In genomic region chr10:73590881-73591577, GRCh38 we compare ENCODE assay signal across 8 cellular contexts. TPM values are rescaled to one million over a fixed set of nuclear protein-coding genes. Genes with fewer than 3 reads are reported as not detected.
DNase-seq lines count a peak whose midpoint lies in the region; ATAC-seq and TF ChIP-seq lines count a peak whose summit lies in the region.

A gene with protein sequence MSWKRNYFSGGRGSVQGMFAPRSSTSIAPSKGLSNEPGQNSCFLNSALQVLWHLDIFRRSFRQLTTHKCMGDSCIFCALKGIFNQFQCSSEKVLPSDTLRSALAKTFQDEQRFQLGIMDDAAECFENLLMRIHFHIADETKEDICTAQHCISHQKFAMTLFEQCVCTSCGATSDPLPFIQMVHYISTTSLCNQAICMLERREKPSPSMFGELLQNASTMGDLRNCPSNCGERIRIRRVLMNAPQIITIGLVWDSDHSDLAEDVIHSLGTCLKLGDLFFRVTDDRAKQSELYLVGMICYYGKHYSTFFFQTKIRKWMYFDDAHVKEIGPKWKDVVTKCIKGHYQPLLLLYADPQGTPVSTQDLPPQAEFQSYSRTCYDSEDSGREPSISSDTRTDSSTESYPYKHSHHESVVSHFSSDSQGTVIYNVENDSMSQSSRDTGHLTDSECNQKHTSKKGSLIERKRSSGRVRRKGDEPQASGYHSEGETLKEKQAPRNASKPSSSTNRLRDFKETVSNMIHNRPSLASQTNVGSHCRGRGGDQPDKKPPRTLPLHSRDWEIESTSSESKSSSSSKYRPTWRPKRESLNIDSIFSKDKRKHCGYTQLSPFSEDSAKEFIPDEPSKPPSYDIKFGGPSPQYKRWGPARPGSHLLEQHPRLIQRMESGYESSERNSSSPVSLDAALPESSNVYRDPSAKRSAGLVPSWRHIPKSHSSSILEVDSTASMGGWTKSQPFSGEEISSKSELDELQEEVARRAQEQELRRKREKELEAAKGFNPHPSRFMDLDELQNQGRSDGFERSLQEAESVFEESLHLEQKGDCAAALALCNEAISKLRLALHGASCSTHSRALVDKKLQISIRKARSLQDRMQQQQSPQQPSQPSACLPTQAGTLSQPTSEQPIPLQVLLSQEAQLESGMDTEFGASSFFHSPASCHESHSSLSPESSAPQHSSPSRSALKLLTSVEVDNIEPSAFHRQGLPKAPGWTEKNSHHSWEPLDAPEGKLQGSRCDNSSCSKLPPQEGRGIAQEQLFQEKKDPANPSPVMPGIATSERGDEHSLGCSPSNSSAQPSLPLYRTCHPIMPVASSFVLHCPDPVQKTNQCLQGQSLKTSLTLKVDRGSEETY (N-terminal part only) (minus strand): TSS chr10:73591342. CDS start chr10:73575658, 15,684 bp downstream.

- H3K27ac Mint-ChIP-seq in CD4-positive, alpha-beta T cell: peak within 1 kb of the TSS; percentile 55

- peak within 1 kb of the TSS; percentile 43; the same call in 1 of the 2 replicates for H4K91ac ChIP-seq in IMR-90 (ENCODE audit: insufficient read depth, low read depth, low read length)

- H3K4me3 ChIP-seq in IMR-90 (ENCODE audit: insufficient read depth, low read depth, low read length) (no peak within 1 kb of the TSS), parathyroid adenoma (ENCODE audit: low read depth, low read length) (no peak within 1 kb of the TSS)

- H3K4ac ChIP-seq in IMR-90 (ENCODE audit: low read depth, low read length): peak within 1 kb of the TSS; percentile 61

- peak; percentile 80 for ATAC-seq in CD4-positive, alpha-beta T cell (ENCODE audit: poor library complexity)
- ATAC-seq in IMR-90 (ENCODE audit: low read depth) (peak; percentile 46; the same call in 1 of the 2 replicates), left cardiac atrium (peak; percentile 48 to 71)

- peaks cover 14% of the 10 kb centered on the region for H3K79me2 ChIP-seq in parathyroid adenoma

- H3K27me3 Mint-ChIP-seq in CD4-positive, alpha-beta T cell: no peaks in the 10 kb centered on the region

- in situ Hi-C loops in IMR-90 (cut with MboI; ENCODE audit: low sequenced_read_pairs): no loop called here

- H3K79me1 ChIP-seq in IMR-90 (ENCODE audit: low read depth in 1 of 2, low read length in 2 of 2): no peaks in the 10 kb centered on the region

- peak within 1 kb of the TSS; percentile 44; the same call in 1 of the 2 replicates for H2BK120ac ChIP-seq in IMR-90 (ENCODE audit: low read depth, low read length)

- H3K27me3 ChIP-seq in CD4-positive, alpha-beta T cell (ENCODE audit: control insufficient read depth, insufficient read depth, low read length): no peaks in the 10 kb centered on the region
- H3K27me3 ChIP-seq in IMR-90 (ENCODE audit: control insufficient read depth, insufficient read depth, low read length) (no peaks in the 10 kb centered on the region), parathyroid adenoma (ENCODE audit: control insufficient read depth, insufficient read depth, low read length) (no peaks in the 10 kb centered on the region)

- TF ChIP-seq RAD21 in IMR-90 (IDR thresholded peaks at IDR 0.05; ENCODE audit: low read length): no peak

- H4K20me1 ChIP-seq in IMR-90 (ENCODE audit: insufficient read depth, low read length): no peaks in the 10 kb centered on the region

- no peaks in the 10 kb centered on the region for H3K36me3 Mint-ChIP-seq in CD4-positive, alpha-beta T cell (ENCODE audit: low read depth)

- H2BK20ac ChIP-seq in IMR-90 (ENCODE audit: low read depth, low read length): peak within 1 kb of the TSS; percentile 48; the same call in 1 of the 2 replicates

- H3K4me1 ChIP-seq in IMR-90 (ENCODE audit: control insufficient read depth, insufficient read depth, low read length) (peaks cover 7% of the 10 kb centered on the region), parathyroid adenoma (peaks cover 13% of the 10 kb centered on the region)

- intact Hi-C loops in CD4-positive, alpha-beta T cell (cut with DNase I, micrococcal nuclease): no loop called here
- intact Hi-C loops in IMR-90 (cut with micrococcal nuclease) (no loop called here), left cardiac atrium (cut with DNase I) (no loop called here)

- H3K4me2 ChIP-seq in IMR-90 (ENCODE audit: low read depth, low read length): peak within 1 kb of the TSS; percentile 69
- peak within 1 kb of the TSS; percentile 38 for H3K4me2 ChIP-seq in parathyroid adenoma (ENCODE audit: low read length)

- peak within 1 kb of the TSS; percentile 85; the same call in 1 of the 2 replicates for H4K5ac ChIP-seq in IMR-90 (ENCODE audit: low read depth, low read length)

- H3K9me1 ChIP-seq in IMR-90 (ENCODE audit: insufficient read depth, low read length): peaks cover 2% of the 10 kb centered on the region

- H4K8ac ChIP-seq in IMR-90 (ENCODE audit: low read depth in 2 of 2, low read length in 2 of 2): peak within 1 kb of the TSS; percentile 32 to 73

- no CpG with 5 or more reads among the region's 4 CpGs for WGBS in IMR-90 (ENCODE audit: extremely low coverage in 2 of 2, insufficient read length in 1 of 2), 2 experiments

- no peak within 1 kb of the TSS for H2AK9ac ChIP-seq in IMR-90 (replicated peaks; ENCODE audit: low read depth, low read length, poor library complexity)

- H3K9ac ChIP-seq in IMR-90 (ENCODE audit: low read depth, low read length) (no peak within 1 kb of the TSS), parathyroid adenoma (no peak within 1 kb of the TSS)

- H2BK15ac ChIP-seq in IMR-90 (ENCODE audit: low read depth, low read length): peak within 1 kb of the TSS; percentile 23; the same call in 1 of the 3 replicates

- no peaks in the 10 kb centered on the region for H3K9me3 Mint-ChIP-seq in CD4-positive, alpha-beta T cell

- no TSS peak for BruUV-seq in IMR-90 (replicated peaks; lab: Mats Ljungman, UMichigan)

- no peaks in the 10 kb centered on the region for H3K36me3 ChIP-seq in IMR-90 (ENCODE audit: control insufficient read depth, insufficient read depth, low read length)
- H3K36me3 ChIP-seq in parathyroid adenoma (ENCODE audit: control insufficient read depth, insufficient read depth, low read length): no peaks in the 10 kb centered on the region

- peaks cover 23% of the 10 kb centered on the region for H3K4me1 Mint-ChIP-seq in CD4-positive, alpha-beta T cell (ENCODE audit: low read depth)

- H3K18ac ChIP-seq in IMR-90 (ENCODE audit: low read depth, low read length): peak within 1 kb of the TSS; percentile 28; the same call in 1 of the 2 replicates

- H3K14ac ChIP-seq in IMR-90 (replicated peaks; ENCODE audit: low read depth, low read length): peak within 1 kb of the TSS; percentile 73

- 0 out of 2 replicates have a peak within 1 kb of the TSS, but pooled peaks have one; percentile 23 for H2AK5ac ChIP-seq in IMR-90 (ENCODE audit: low read depth, low read length)

- H3K27ac ChIP-seq in CD4-positive, alpha-beta T cell (ENCODE audit: low read depth, low read length): no peak within 1 kb of the TSS
- H3K27ac ChIP-seq in IMR-90 (ENCODE audit: insufficient read depth, low read length) (no peak within 1 kb of the TSS), parathyroid adenoma (peak within 1 kb of the TSS; percentile 13)

- no peak within 1 kb of the TSS for H2BK5ac ChIP-seq in IMR-90 (ENCODE audit: low read depth, low read length, poor library complexity, severe bottlenecking)

- TF ChIP-seq POLR2A in IMR-90 (IDR thresholded peaks at IDR 0.05; ENCODE audit: low read depth, low read length): no peak

- CTCF ChIA-PET in CD4-positive, alpha-beta T cell (lab: Charles Lee): no interaction called here
- CTCF ChIA-PET in IMR-90 (lab: Yijun Ruan, JAX): no interaction called here

- POLR2A ChIA-PET in CD4-positive, alpha-beta T cell (lab: Charles Lee): interaction anchor here (0.6 to 1.5 kb wide), 5 partner anchors 11 to 1077 kb away, joined by 3 to 12 read pairs (median 3); partner anchors contain the start of gene PPP3CB
- POLR2A ChIA-PET in IMR-90 (lab: Charles Lee; ENCODE audit: unreplicated experiment): interaction anchor here (0.7 kb wide), 1 partner anchor 34 kb away, joined by 6 read pairs; no protein-coding TSS in a partner anchor

- peak within 1 kb of the TSS; percentile 70 for H3K23ac ChIP-seq in IMR-90 (ENCODE audit: low read depth, low read length)

- H3K56ac ChIP-seq in IMR-90 (ENCODE audit: extremely low read depth, insufficient read depth, low read length): peak within 1 kb of the TSS; percentile 12; the same call in 1 of the 2 replicates

- TF ChIP-seq CTCF in CD4-positive, alpha-beta T cell (IDR thresholded peaks at IDR 0.05): no peak
- TF ChIP-seq CTCF in IMR-90 (conservative IDR thresholded peaks at IDR 0.05; ENCODE audit: low read depth, low read length) (no peak), parathyroid adenoma (IDR thresholded peaks at IDR 0.05) (no peak)

- no peaks in the 10 kb centered on the region for H3K9me3 ChIP-seq in CD4-positive, alpha-beta T cell (ENCODE audit: control insufficient read depth, low read length)
- H3K9me3 ChIP-seq in IMR-90 (ENCODE audit: control insufficient read depth, insufficient read depth, low read length) (no peaks in the 10 kb centered on the region), parathyroid adenoma (ENCODE audit: control insufficient read depth, low read length) (no peaks in the 10 kb centered on the region)

- DNase-seq in CD4-positive, alpha-beta T cell: peak in 1 of 10 experiments; percentile 2
- DNase-seq in IMR-90 (peak; percentile 52), amniotic stem cell (lab: John Stamatoyannopoulos, UW) (peak; percentile 9), left cardiac atrium (no peak), COLO668 (lab: John Stamatoyannopoulos, UW; ENCODE audit: unreplicated experiment) (no peak), DMS79 treated with DMSO at 0.1 percent for 48 hours (lab: John Stamatoyannopoulos, UW) (no peak), NCI-H526 treated with DMSO at 0.1 percent for 48 hours (lab: John Stamatoyannopoulos, UW) (no peak)

- H2AFZ ChIP-seq in IMR-90 (replicated peaks; ENCODE audit: low read length, poor library complexity) (peak within 1 kb of the TSS; percentile 45), parathyroid adenoma (no peak within 1 kb of the TSS)

- dilution Hi-C loops in IMR-90 (cut with HindIII; ENCODE audit: low sequenced_read_pairs, unreplicated experiment): no loop called here

- peak within 1 kb of the TSS; percentile 68 for H3K4me3 Mint-ChIP-seq in CD4-positive, alpha-beta T cell

TF ChIP-seq in IMR-90, 13 proteins besides CTCF, POLR2A, EP300 and RAD21 (continues in another document):
- no peak for TF ChIP-seq NFE2L2 (IDR thresholded peaks at IDR 0.05; ENCODE audit: low read depth, low read length)
- no peak for TF ChIP-seq CEBPB (IDR thresholded peaks at IDR 0.05; ENCODE audit: low read depth, low read length)
- no peak for TF ChIP-seq RCOR1 (IDR thresholded peaks at IDR 0.05; ENCODE audit: insufficient replicate concordance, low read length)
- no peak for TF ChIP-seq SMC3 (IDR thresholded peaks at IDR 0.05; ENCODE audit: low read depth, low read length)
- TF ChIP-seq MXI1 (IDR thresholded peaks at IDR 0.05; ENCODE audit: borderline replicate concordance, low read depth, low read length): no peak

RNA-seq across cellular contexts. Expression of the gene that starts here (rescaled TPM):
- 1 to 10 TPM; 2.7 to 3.2 TPM for total RNA-seq in CD4-positive, alpha-beta T cell
- total RNA-seq in IMR-90 (2012; rRNA removed): 7.9 and 8.9 TPM in 2 replicates
- 4.0 and 4.5 TPM in 2 replicates for polyA plus RNA-seq in IMR-90 (2012; rRNA removed)
- 1.1 and 1.8 TPM in 2 replicates for polyA plus RNA-seq in IMR-90 (2012; cell fraction: cytosol; rRNA removed)
- polyA plus RNA-seq in IMR-90 (2012; cell fraction: nucleus; rRNA removed; ENCODE audit: low replicate concordance): 4.1 and 7.2 TPM in 2 replicates
- total RNA-seq in left cardiac atrium: 10 to 100 TPM; 30.5 to 47.8 TPM

Comparison
In these comparisons a context has a peak if more than half of its experiments do, and no peak if none do; other contexts are left out.
1. DNase-seq: peak in IMR-90 (single experiment) and amniotic stem cell (single experiment); none in left cardiac atrium (single experiment), COLO668 (single experiment), DMS79 treated with DMSO at 0.1 percent for 48 hours (single experiment) and NCI-H526 treated with DMSO at 0.1 percent for 48 hours (single experiment).
2. Peak in every context shown above with its lines, with median percentiles within 50 percentile points of each other: ATAC-seq.